ENCODE assay signal across 16 cellular contexts in genomic region chr10:47397256-47397655, GRCh38. TPM values are rescaled to one million over a fixed set of nuclear protein-coding genes. Genes with fewer than 3 reads are reported as not detected.
DNase-seq lines count a peak whose midpoint lies in the region; ATAC-seq and TF ChIP-seq lines count a peak whose summit lies in the region.
"Had no signal": no experiment of that assay in that cellular context is flagged by ENCODE, and none has a peak within 500 bp of the region (broad histone marks: within the 10 kb centered on the region; RNA-seq: fewer than 3 reads in every experiment).

No MANE protein-coding gene starts in this region.

- no peak overlapping the region for H4K8ac ChIP-seq in H9 (replicated peaks; ENCODE audit: insufficient read length, low read depth, low read length)

- intact Hi-C loops in esophagus muscularis mucosa (cut with DNase I): no loop called here
- intact Hi-C loops in left colon (cut with DNase I, micrococcal nuclease): no loop called here
- intact Hi-C loops in CD14-positive monocyte (cut with micrococcal nuclease): no loop called here

- no peak overlapping the region for H2BK12ac ChIP-seq in H9 (ENCODE audit: insufficient read length, low read depth, low read length)

- H3K9me3 Mint-ChIP-seq in H9 (no peaks in the 10 kb centered on the region; a peak in 1 of 5 replicates), CD14-positive monocyte (peaks cover 0 to 2% (median 0%) of the 10 kb centered on the region in 7 donors)
- H3K9me3 Mint-ChIP-seq: CD8-positive, alpha-beta T cell had no signal

- H3K4me1 Mint-ChIP-seq in H9: peaks cover 3 to 9% of the 10 kb centered on the region in 2 experiments
- no peaks in the 10 kb centered on the region for H3K4me1 Mint-ChIP-seq in CD14-positive monocyte

- H3K9me3 ChIP-seq in H9 (ENCODE audit: control insufficient read depth, low read depth, low read length): no peaks in the 10 kb centered on the region
- H3K9me3 ChIP-seq in RWPE2 (ENCODE audit: severe bottlenecking): no peaks in the 10 kb centered on the region
- H3K9me3 ChIP-seq in esophagus muscularis mucosa: no peaks in the 10 kb centered on the region
- H3K9me3 ChIP-seq: BE2C, HAP-1 had no signal

- H3K4me3 Mint-ChIP-seq in H9: no peak overlapping the region
- no peak overlapping the region for H3K4me3 Mint-ChIP-seq in CD14-positive monocyte
- H3K4me3 Mint-ChIP-seq: CD8-positive, alpha-beta T cell had no signal

- no peak overlapping the region for H3K14ac ChIP-seq in H9 (ENCODE audit: insufficient read depth, low read length)

- no peaks in the 10 kb centered on the region for H3K79me1 ChIP-seq in H9 (ENCODE audit: insufficient read depth, low read depth, low read length, poor library complexity, severe bottlenecking)

- no peak overlapping the region for H2AK5ac ChIP-seq in H9 (ENCODE audit: insufficient read length, low read length)

- no peaks in the 10 kb centered on the region for H4K20me1 ChIP-seq in H9 (ENCODE audit: control insufficient read depth, insufficient read depth, insufficient read length)

- no peaks in the 10 kb centered on the region for H3K27me3 ChIP-seq in H9 (ENCODE audit: insufficient read depth, low read length)
- no peaks in the 10 kb centered on the region for H3K27me3 ChIP-seq in RWPE2 (ENCODE audit: insufficient read depth, poor library complexity, severe bottlenecking)
- no peaks in the 10 kb centered on the region for H3K27me3 ChIP-seq in esophagus muscularis mucosa

- DNase-seq in H9: peak; percentile 11
- DNase-seq in RWPE2 (ENCODE audit: low spot score): no peak
- DNase-seq in esophagus muscularis mucosa (ENCODE audit: extremely low spot score): peak; percentile 47
- DNase-seq in left colon: no peak
- DNase-seq in NCI-H2227 treated with DMSO at 0.1 percent for 48 hours (lab: John Stamatoyannopoulos, UW): no peak
- DNase-seq in CD14-positive monocyte (ENCODE audit: low spot score): no peak
- no peak for DNase-seq in epidermal melanocyte (ENCODE audit: insufficient read length, low spot score)
- no peak for DNase-seq in SIG-M5 (lab: John Stamatoyannopoulos, UW)
- DNase-seq: BE2C; CD8-positive, alpha-beta T cell; DMS53; GF-D8; GOT3 had no signal

- H3K27me3 Mint-ChIP-seq in H9 (ENCODE audit: low read depth) (peaks cover 26% of the 10 kb centered on the region), CD14-positive monocyte (ENCODE audit: low read depth in 3 of 3) (peaks cover 7 to 22% (median 8%) of the 10 kb centered on the region in 3 donors)

- no peak overlapping the region for H2BK120ac ChIP-seq in H9 (ENCODE audit: low read depth, low read length, poor library complexity, severe bottlenecking)

- no peaks in the 10 kb centered on the region for H3K23me2 ChIP-seq in H9 (ENCODE audit: insufficient read length, low read depth, low read length, poor library complexity, severe bottlenecking)

- no peak overlapping the region for H2BK15ac ChIP-seq in H9 (ENCODE audit: low read depth, low read length)

- H3T11ph ChIP-seq in H9 (ENCODE audit: low read length): no peak overlapping the region

- H3K4ac ChIP-seq in H9 (ENCODE audit: low read depth, low read length): no peak overlapping the region

- H4K5ac ChIP-seq in H9 (ENCODE audit: insufficient read length, low read depth, low read length): no peak overlapping the region

- TF ChIP-seq CTCF in H9 (conservative IDR thresholded peaks at IDR 0.05): no peak
- no peak for TF ChIP-seq CTCF in RWPE2 (IDR thresholded peaks at IDR 0.05; ENCODE audit: poor library complexity, severe bottlenecking)
- TF ChIP-seq CTCF in esophagus muscularis mucosa (IDR thresholded peaks at IDR 0.05): no peak
- TF ChIP-seq CTCF in CD14-positive monocyte (IDR thresholded peaks at IDR 0.05): no peak

- H4K91ac ChIP-seq in H9 (ENCODE audit: insufficient read length, low read depth, low read length): no peak overlapping the region

- no CpG with 5 or more reads among the region's 6 CpGs for WGBS in H9 (ENCODE audit: extremely low coverage, insufficient read length, low lambda C conversion rate)
- 88% methylated on average over 6 of the region's 6 CpGs for WGBS in esophagus muscularis mucosa

- no peaks in the 10 kb centered on the region for H3K79me2 ChIP-seq in H9 (ENCODE audit: insufficient read depth, low read length)

- H3K36me3 Mint-ChIP-seq in H9 (ENCODE audit: insufficient read depth in 1 of 3, low read depth in 3 of 3) (no peaks in the 10 kb centered on the region), CD14-positive monocyte (no peaks in the 10 kb centered on the region)
- H3K36me3 Mint-ChIP-seq: CD8-positive, alpha-beta T cell had no signal

- TF ChIP-seq POLR2A in esophagus muscularis mucosa (IDR thresholded peaks at IDR 0.05; ENCODE audit: low read depth): no peak

- no peak overlapping the region for H3K18ac ChIP-seq in H9 (ENCODE audit: insufficient read length, low read depth, low read length)

- H3K23ac ChIP-seq in H9 (ENCODE audit: insufficient read length, low read depth, low read length): no peak overlapping the region

- H3K4me2 ChIP-seq in H9 (ENCODE audit: insufficient read depth, insufficient read length, low read length): no peak overlapping the region

- no peak overlapping the region for H3K56ac ChIP-seq in H9 (ENCODE audit: insufficient read length, low read depth, low read length)

- no peak overlapping the region for H2BK20ac ChIP-seq in H9 (ENCODE audit: low read depth, low read length, poor library complexity, severe bottlenecking)

- H3K27ac Mint-ChIP-seq in H9 (no peak overlapping the region), CD14-positive monocyte (no peak overlapping the region)
- H3K27ac Mint-ChIP-seq: CD8-positive, alpha-beta T cell had no signal

- H2AFZ ChIP-seq in H9 (ENCODE audit: low read length): no peak overlapping the region

- no peak for ATAC-seq in RWPE2 (ENCODE audit: low read depth)
- peak; percentile 50 for ATAC-seq in left colon
- ATAC-seq: CD8-positive, alpha-beta T cell; HepG2 had no signal

- no peak overlapping the region for H3K4me3 ChIP-seq in RWPE2 (ENCODE audit: severe bottlenecking)
- no peak overlapping the region for H3K4me3 ChIP-seq in esophagus muscularis mucosa
- H3K4me3 ChIP-seq: HAP-1 had no signal

- no peaks in the 10 kb centered on the region for H3K36me3 ChIP-seq in RWPE2 (ENCODE audit: low read depth)
- no peaks in the 10 kb centered on the region for H3K36me3 ChIP-seq in esophagus muscularis mucosa
- H3K36me3 ChIP-seq: BE2C, HAP-1 had no signal

- H2BK5ac ChIP-seq in H9 (ENCODE audit: insufficient read length, low read length): no peak overlapping the region

- H3K27ac ChIP-seq in H9 (ENCODE audit: insufficient read length, low read depth, low read length) (no peak overlapping the region), RWPE2 (ENCODE audit: poor library complexity, severe bottlenecking) (peak overlapping the region; percentile 86), esophagus muscularis mucosa (replicated peaks in 1 of 4) (no peak overlapping the region)
- H3K27ac ChIP-seq: C4-2B had no signal

- no peak for TF ChIP-seq EP300 in esophagus muscularis mucosa (IDR thresholded peaks at IDR 0.05)

- H3K4me1 ChIP-seq in H9 (ENCODE audit: insufficient read depth, low read length) (no peaks in the 10 kb centered on the region), RWPE2 (ENCODE audit: insufficient read depth, poor library complexity, severe bottlenecking) (peaks cover 24% of the 10 kb centered on the region), esophagus muscularis mucosa (peaks cover 0 to 5% (median 2%) of the 10 kb centered on the region in 4 donors)
- H3K4me1 ChIP-seq: BE2C, HAP-1 had no signal

- no peak overlapping the region for H3K9ac ChIP-seq in H9 (ENCODE audit: extremely low read depth, insufficient read length, low read length)

RNA-seq across cellular contexts. Expression of gene ZNF488, which starts 13.2 kb away (rescaled TPM):
- total RNA-seq in H9 (2021) (2.9 and 3.2 TPM in 2 replicates), esophagus muscularis mucosa (under 1 TPM in 1 of 4 donors, not detected in 3; 0.11 TPM), left colon (1 to 10 TPM in 1 of 2 donors, under 1 TPM in 1; 0.64 to 1.7 TPM)
- polyA plus RNA-seq in CD14-positive monocyte: not detected
- total RNA-seq: CD8-positive, alpha-beta T cell had no signal

RNA-seq across cellular contexts. Expression of gene RBP3, which starts 49.1 kb away (rescaled TPM):
- total RNA-seq in H9 (2021) (not detected in 2 replicates), esophagus muscularis mucosa (under 1 TPM in 2 of 4 donors, not detected in 2; under 0.01 to 0.06 TPM), left colon (not detected)
- not detected for polyA plus RNA-seq in CD14-positive monocyte
- total RNA-seq: CD8-positive, alpha-beta T cell; HepG2 had no signal
- polyA plus RNA-seq: HepG2 had no signal

Comparison
In these comparisons a context has a peak if more than half of its experiments do, and no peak if none do; other contexts are left out.
1. DNase-seq: peak in H9 (single experiment) and esophagus muscularis mucosa (single experiment); none in RWPE2 (single experiment), left colon (0 of 2), NCI-H2227 treated with DMSO at 0.1 percent for 48 hours (single experiment), CD14-positive monocyte (single experiment), epidermal melanocyte (single experiment) and SIG-M5 (single experiment).